Comparison of ENCODE assay signal across 38 cellular contexts in genomic region chr17:77933777-77934398, GRCh38. TPM values are rescaled to one million over a fixed set of nuclear protein-coding genes. Genes with fewer than 3 reads are reported as not detected.
A peak's percentile ranks its signal among the peaks of the same experiment; 100 is the strongest.
DNase-seq lines count a peak whose midpoint lies in the region; ATAC-seq, FAIRE-seq and TF ChIP-seq lines count a peak whose summit lies in the region.
"Had no signal": no experiment of that assay in that cellular context is flagged by ENCODE, and none has a peak within 500 bp of the region (broad histone marks: within the 10 kb centered on the region; RNA-seq: fewer than 3 reads in every experiment).

No MANE protein-coding gene starts in this region.

- peak; percentile 11 for DNase-seq in SIG-M5 treated with dmso at 0.1 percent for 504 hours (lab: John Stamatoyannopoulos, UW; ENCODE audit: unreplicated experiment)
- DNase-seq in SIG-M5 (lab: John Stamatoyannopoulos, UW): no peak
- peak; percentile 21 for DNase-seq in NB4 (ENCODE audit: low read depth)
- DNase-seq in WTC11 (ENCODE audit: low spot score): no peak
- no peak for DNase-seq in naive B cell
- no peak for DNase-seq in smooth muscle cell (lab: John Stamatoyannopoulos, UW; ENCODE audit: unreplicated experiment)
- DNase-seq in D721Med (ENCODE audit: insufficient read length, low spot score): no peak
- DNase-seq in DMS114 treated with DMSO at 0.1 percent for 48 hours (lab: John Stamatoyannopoulos, UW; ENCODE audit: unreplicated experiment): no peak
- DNase-seq: activated B cell treated with CpG ODN at 0.5 μM for 24 hours; activated CD4-positive, alpha-beta T cell treated with anti-CD3 and anti-CD28 coated beads, Interleukin-2, amount 50 U/mL, for 1 hour; activated gamma-delta T cell treated with Interleukin-2 at 50 U/mL for 16 hours; activated naive CD8-positive, alpha-beta T cell treated with anti-CD3 and anti-CD28 coated beads, Interleukin-2, amount 50 U/mL, for 24 hours; activated T-cell treated with anti-CD3 and anti-CD28 coated beads, Interleukin-2, amount 50 U/mL, for 4 hours; AML-193; CD4-positive, alpha-beta T cell; colonic mucosa; effector CD8-positive, alpha-beta T cell; hypothalamus; immature natural killer cell; mammary epithelial cell; NCI-H1417; NCI-H2081; NCI-H226; NCI-H526 treated with DMSO at 0.1 percent for 48 hours; NK-92 treated with Interleukin-12 subunit alpha and Interleukin-12 subunit beta, amount 100 ng/mL, for 24 hours had no signal

- no peaks in the 10 kb centered on the region for H3F3A ChIP-seq in smooth muscle cell (ENCODE audit: low read depth)

- H3K36me3 ChIP-seq in smooth muscle cell (ENCODE audit: low read depth): no peaks in the 10 kb centered on the region
- H3K36me3 ChIP-seq: cardiac muscle cell, colonic mucosa, right atrium auricular region, SJSA1, tibial artery, vagina had no signal

- H3K27ac Mint-ChIP-seq in WTC11 (peak overlapping the region; percentile 98), naive B cell (peak overlapping the region in 1 of 6 donors; percentile 69)
- H3K27ac Mint-ChIP-seq: activated B cell treated with CpG ODN at 0.5 μM for 24 hours; activated naive CD8-positive, alpha-beta T cell treated with anti-CD3 and anti-CD28 coated beads, Interleukin-2, amount 50 U/mL, for 24 hours; CD4-positive, alpha-beta T cell; immature natural killer cell had no signal

- peaks cover 28% of the 10 kb centered on the region for H3K27me3 ChIP-seq in smooth muscle cell (ENCODE audit: low read depth)
- H3K27me3 ChIP-seq: cardiac muscle cell, colonic mucosa, right atrium auricular region, vagina had no signal

- CTCF ChIA-PET in WTC11 (lab: Charles Lee): interaction anchor here (0.7 to 1.6 kb wide), 3 partner anchors 20 to 184 kb away, joined by 3 to 5 read pairs (median 4); no protein-coding TSS in a partner anchor

- peaks cover 62% of the 10 kb centered on the region for H3K4me1 Mint-ChIP-seq in WTC11
- peaks cover 7 to 21% (median 15%) of the 10 kb centered on the region in 3 donors for H3K4me1 Mint-ChIP-seq in naive B cell

- H3K4me3 ChIP-seq in NB4 (ENCODE audit: low read depth, low read length) (no peak overlapping the region), smooth muscle cell (no peak overlapping the region)
- H3K4me3 ChIP-seq: cardiac muscle cell, colonic mucosa, right atrium auricular region, SJSA1, tibial artery, vagina had no signal

- H3K36me3 Mint-ChIP-seq in WTC11 (no peaks in the 10 kb centered on the region), naive B cell (peaks cover 0 to 7% of the 10 kb centered on the region in 2 donors)
- H3K36me3 Mint-ChIP-seq: immature natural killer cell had no signal

- no peaks in the 10 kb centered on the region for H4K20me1 ChIP-seq in smooth muscle cell (ENCODE audit: low read depth)

- H3K79me2 ChIP-seq in smooth muscle cell (ENCODE audit: low read depth): no peaks in the 10 kb centered on the region
- H3K79me2 ChIP-seq: parathyroid adenoma had no signal

- no peak overlapping the region for H3K27ac ChIP-seq in smooth muscle cell (ENCODE audit: low read depth)
- H3K27ac ChIP-seq: cardiac muscle cell, colonic mucosa, epithelial cell of prostate, parathyroid adenoma, right atrium auricular region, SJSA1, tibial artery, vagina had no signal

- H2AFZ ChIP-seq in smooth muscle cell (ENCODE audit: low read depth): no peak overlapping the region
- H2AFZ ChIP-seq: parathyroid adenoma had no signal

- no peak for TF ChIP-seq POLR2A in NB4 (IDR thresholded peaks at IDR 0.05; ENCODE audit: extremely low read depth, insufficient read length)

- no peaks in the 10 kb centered on the region for H3K9me3 Mint-ChIP-seq in WTC11
- no peaks in the 10 kb centered on the region for H3K9me3 Mint-ChIP-seq in naive B cell
- H3K9me3 Mint-ChIP-seq: activated B cell treated with CpG ODN at 0.5 μM for 24 hours; activated naive CD8-positive, alpha-beta T cell treated with anti-CD3 and anti-CD28 coated beads, Interleukin-2, amount 50 U/mL, for 24 hours; activated T-cell treated with anti-CD3 and anti-CD28 coated beads, Interleukin-2, amount 50 U/mL, for 4 hours; CD4-positive, alpha-beta T cell; IgD-negative memory B cell; immature natural killer cell had no signal

- no peak overlapping the region for H3K9ac ChIP-seq in smooth muscle cell (ENCODE audit: low read depth)
- H3K9ac ChIP-seq: parathyroid adenoma had no signal

- 79% methylated on average over 6 of the region's 6 CpGs for WGBS in smooth muscle cell (ENCODE audit: low lambda C conversion rate)

- H3K27me3 Mint-ChIP-seq in WTC11 (ENCODE audit: low read depth) (peaks cover 3% of the 10 kb centered on the region; the same call in 1 of the 2 replicates), naive B cell (peaks cover 44 to 83% (median 73%) of the 10 kb centered on the region in 3 donors)
- H3K27me3 Mint-ChIP-seq: CD4-positive, alpha-beta T cell had no signal

- no peak for FAIRE-seq in D721Med (lab: Jason Lieb, UNC)
- FAIRE-seq: A204.1, astrocyte, GM18507, H54, RCC 7860 had no signal

- POLR2A ChIA-PET in WTC11 (lab: Charles Lee): interaction anchor here (0.6 to 2.6 kb wide), 2 partner anchors 24 to 208 kb away, joined by 3 to 12 read pairs; partner anchors contain the start of gene TNRC6C

- TF ChIP-seq CTCF in NB4 (IDR thresholded peaks at IDR 0.05; ENCODE audit: low read depth, low read length): no peak
- no peak for TF ChIP-seq CTCF in WTC11 (IDR thresholded peaks at IDR 0.05)
- no peak for TF ChIP-seq CTCF in smooth muscle cell (IDR thresholded peaks at IDR 0.05; ENCODE audit: borderline replicate concordance, insufficient read depth, poor library complexity, severe bottlenecking)
- no peak for TF ChIP-seq CTCF in D721Med (IDR thresholded peaks at IDR 0.05; ENCODE audit: insufficient read depth, missing control alignments)

- H3K9me3 ChIP-seq in smooth muscle cell (replicated peaks; ENCODE audit: low read depth): no peaks in the 10 kb centered on the region
- H3K9me3 ChIP-seq: colonic mucosa, right atrium auricular region, SJSA1, tibial artery, vagina had no signal

- H3K4me3 Mint-ChIP-seq in WTC11 (peak overlapping the region; percentile 6; the same call in 1 of the 2 replicates), naive B cell (no peak overlapping the region)
- H3K4me3 Mint-ChIP-seq: activated B cell treated with CpG ODN at 0.5 μM for 24 hours; activated naive CD8-positive, alpha-beta T cell treated with anti-CD3 and anti-CD28 coated beads, Interleukin-2, amount 50 U/mL, for 24 hours; activated T-cell treated with anti-CD3 and anti-CD28 coated beads, Interleukin-2, amount 50 U/mL, for 4 hours; IgD-negative memory B cell; immature natural killer cell had no signal

- peaks cover 13% of the 10 kb centered on the region for H3K4me1 ChIP-seq in smooth muscle cell (ENCODE audit: low read depth)
- H3K4me1 ChIP-seq: colonic mucosa, parathyroid adenoma, right atrium auricular region, SJSA1, tibial artery, vagina had no signal

- ATAC-seq in WTC11: peak; percentile 9; the same call in 1 of the 2 replicates
- ATAC-seq in naive B cell (ENCODE audit: low read depth in 2 of 2): peak; percentile 58 to 73
- ATAC-seq: activated naive CD8-positive, alpha-beta T cell treated with anti-CD3 and anti-CD28 coated beads, Interleukin-2, amount 50 U/mL, for 24 hours; activated T-cell treated with anti-CD3 and anti-CD28 coated beads, Interleukin-2, amount 50 U/mL, for 4 hours had no signal

- H3K4me2 ChIP-seq in smooth muscle cell: no peak overlapping the region

TF ChIP-seq in WTC11, 78 proteins besides CTCF, POLR2A, EP300 and RAD21:
- TF ChIP-seq ZNF281 (CRISPR knock-in tag; IDR thresholded peaks at IDR 0.05): no peak
- TF ChIP-seq ESRRA (CRISPR knock-in tag; IDR thresholded peaks at IDR 0.05; ENCODE audit: borderline replicate concordance): no peak
- TF ChIP-seq NR2C2 (CRISPR knock-in tag; IDR thresholded peaks at IDR 0.05): no peak
- TF ChIP-seq KAT7 (CRISPR knock-in tag; IDR thresholded peaks at IDR 0.05; ENCODE audit: borderline replicate concordance): no peak
- TF ChIP-seq SMAD3 (CRISPR knock-in tag; IDR thresholded peaks at IDR 0.05; ENCODE audit: borderline replicate concordance): no peak
- TF ChIP-seq CDX4 (CRISPR knock-in tag; IDR thresholded peaks at IDR 0.05; ENCODE audit: borderline replicate concordance): no peak
- no peak for TF ChIP-seq RORB (CRISPR knock-in tag; IDR thresholded peaks at IDR 0.05)
- TF ChIP-seq OVOL2 (CRISPR knock-in tag; IDR thresholded peaks at IDR 0.05; ENCODE audit: borderline replicate concordance): no peak
- TF ChIP-seq ELF4 (CRISPR knock-in tag; IDR thresholded peaks at IDR 0.05; ENCODE audit: low read depth): no peak

RNA-seq across cellular contexts. Expression of gene TNRC6C, which starts 24.6 kb away (rescaled TPM):
- 39.9 to 52.3 TPM (median 41.8 TPM) in 3 replicates for total RNA-seq in WTC11 (2021)
- 1 to 10 TPM in 5 of 6 donors, not detected in 1; 1.2 to 5.5 (median 2.0) TPM for polyA plus RNA-seq in naive B cell (ENCODE audit: low read depth in 6 of 6)
- 3.1 and 3.9 TPM in 2 replicates for total RNA-seq in smooth muscle cell
- polyA plus RNA-seq in smooth muscle cell: 2.4 and 2.7 TPM in 2 replicates

Comparison
In these comparisons a context has a peak if more than half of its experiments do, and no peak if none do; other contexts are left out.
1. DNase-seq: peak in SIG-M5 treated with dmso at 0.1 percent for 504 hours (single experiment) and NB4 (single experiment); none in SIG-M5 (single experiment), WTC11 (single experiment), naive B cell (single experiment), smooth muscle cell (single experiment), D721Med (single experiment) and DMS114 treated with DMSO at 0.1 percent for 48 hours (single experiment).